ENCODE assay signal across 8 cellular contexts in genomic region chrX:69615779-69616519, GRCh38. TPM values are rescaled to one million over a fixed set of nuclear protein-coding genes. Genes with fewer than 3 reads are reported as not detected.
A peak's percentile ranks its signal among the peaks of the same experiment; 100 is the strongest.
DNase-seq lines count a peak whose midpoint lies in the region; ATAC-seq and TF ChIP-seq lines count a peak whose summit lies in the region.

EDA (plus strand) TSS chrX:69616113.

- no peak within 1 kb of the TSS for H3K23ac ChIP-seq in trophoblast cell (ENCODE audit: low read length)

- H3K9me3 ChIP-seq in left ventricle myocardium inferior (replicated peaks) (no peaks in the 10 kb centered on the region), trophoblast cell (ENCODE audit: insufficient read depth, low read depth, low read length) (no peaks in the 10 kb centered on the region), tibial artery (no peaks in the 10 kb centered on the region)

- no CpG with 5 or more reads among the region's 62 CpGs for WGBS in trophoblast cell (ENCODE audit: extremely low coverage, insufficient coverage, insufficient read length)

- H3K79me1 ChIP-seq in trophoblast cell (ENCODE audit: low read length), result peaks cover 2% of the 10 kb centered on the region

- no peaks in the 10 kb centered on the region for H3K79me2 ChIP-seq in trophoblast cell (ENCODE audit: control insufficient read depth, insufficient read depth, low read length, poor library complexity)

- ATAC-seq in GM19043 (IDR thresholded peaks at IDR 0.05; ENCODE audit: low read depth, unreplicated experiment), result peak; percentile 61

- H3K14ac ChIP-seq in trophoblast cell (ENCODE audit: low read length), result peak within 1 kb of the TSS; percentile 4

- H3K4ac ChIP-seq in trophoblast cell (ENCODE audit: low read depth, low read length), result no peak within 1 kb of the TSS

- H3K27ac Mint-ChIP-seq in IgD-negative memory B cell, result peak within 1 kb of the TSS in 1 of 3 donors; percentile 60

- H3K4me1 ChIP-seq in left ventricle myocardium inferior (peaks cover 12% of the 10 kb centered on the region), trophoblast cell (ENCODE audit: control insufficient read depth in 1 of 2, insufficient read depth in 2 of 2, low read length in 2 of 2) (peaks cover 0 to 5% of the 10 kb centered on the region in 2 experiments), tibial artery (peaks cover 0 to 9% (median 0%) of the 10 kb centered on the region in 4 donors)

- H2BK120ac ChIP-seq in trophoblast cell (ENCODE audit: insufficient read depth, low read length, poor library complexity), result no peak within 1 kb of the TSS

- H3K4me3 ChIP-seq in AG04449 (ENCODE audit: low read depth, low read length) (peak within 1 kb of the TSS; percentile 38), left ventricle myocardium inferior (peak within 1 kb of the TSS; percentile 76), trophoblast cell (ENCODE audit: low read depth, low read length) (peak within 1 kb of the TSS; percentile 80), tibial artery (peak within 1 kb of the TSS; percentile 74 to 75)

- peak within 1 kb of the TSS; percentile 63 for H2AFZ ChIP-seq in trophoblast cell (ENCODE audit: insufficient read depth, low read length, poor library complexity)

- H3K4me1 Mint-ChIP-seq in IgD-negative memory B cell, result peaks cover 0 to 5% (median 0%) of the 10 kb centered on the region in 3 donors

- H4K12ac ChIP-seq in trophoblast cell (ENCODE audit: low read depth, low read length), result no peak within 1 kb of the TSS

- no peak within 1 kb of the TSS for H2BK12ac ChIP-seq in trophoblast cell (ENCODE audit: low read length)

- no peaks in the 10 kb centered on the region for H3K27me3 ChIP-seq in left ventricle myocardium inferior (ENCODE audit: low read depth)
- no peaks in the 10 kb centered on the region for H3K27me3 ChIP-seq in trophoblast cell (ENCODE audit: insufficient read depth, low read length)
- H3K27me3 ChIP-seq in tibial artery, result no peaks in the 10 kb centered on the region

- intact Hi-C loops in left ventricle myocardium inferior (cut with micrococcal nuclease), result no loop called here
- intact Hi-C loops in tibial artery (cut with DNase I; ENCODE audit: low total_unique reads), result no loop called here

- H2AK5ac ChIP-seq in trophoblast cell (ENCODE audit: low read length), result no peak within 1 kb of the TSS

- DNase-seq in AG04449 (ENCODE audit: low read depth, low spot score), result no peak
- peak in 4 of 5 donors; percentile 42 to 66 (median 55) for DNase-seq in T-helper 1 cell
- peak in 57 of 58 donors; percentile 0 to 85 (median 71) for DNase-seq in anterior cingulate cortex (lab: John Stamatoyannopoulos, UW)
- DNase-seq in left ventricle myocardium inferior, result peak; percentile 87
- peak; percentile 71 to 76 for DNase-seq in trophoblast cell
- DNase-seq in tibial artery, result peak; percentile 77 to 91

- peak within 1 kb of the TSS in 3 of 4 donors; percentile 80 to 83 (median 82) for H3K4me3 Mint-ChIP-seq in IgD-negative memory B cell

- H3K36me3 ChIP-seq in left ventricle myocardium inferior (no peaks in the 10 kb centered on the region), trophoblast cell (ENCODE audit: control insufficient read depth in 1 of 2, insufficient read depth in 2 of 2, low read length in 2 of 2) (no peaks in the 10 kb centered on the region), tibial artery (no peaks in the 10 kb centered on the region)

- H3K9me3 Mint-ChIP-seq in IgD-negative memory B cell, result no peaks in the 10 kb centered on the region

- TF ChIP-seq CTCF in AG04449 (IDR thresholded peaks at IDR 0.05; ENCODE audit: insufficient read depth, low read length, missing control alignments) (no peak), left ventricle myocardium inferior (IDR thresholded peaks at IDR 0.05; ENCODE audit: borderline replicate concordance) (no peak), tibial artery (IDR thresholded peaks at IDR 0.05) (no peak)

- H3K36me3 Mint-ChIP-seq in IgD-negative memory B cell, result no peaks in the 10 kb centered on the region

- no peak within 1 kb of the TSS for H3K18ac ChIP-seq in trophoblast cell (ENCODE audit: low read length)

- POLR2A ChIA-PET in AG04449 (lab: Yijun Ruan, JAX), result no interaction called here

- peak within 1 kb of the TSS; percentile 38 for H4K8ac ChIP-seq in trophoblast cell (ENCODE audit: low read depth, low read length)

- H4K91ac ChIP-seq in trophoblast cell (ENCODE audit: low read depth, low read length), result no peak within 1 kb of the TSS

- H2BK5ac ChIP-seq in trophoblast cell (ENCODE audit: low read depth, low read length, poor library complexity), result no peak within 1 kb of the TSS

- peaks cover 24% of the 10 kb centered on the region for H3K27me3 Mint-ChIP-seq in IgD-negative memory B cell

- H3K4me2 ChIP-seq in trophoblast cell (ENCODE audit: low read length), result peak within 1 kb of the TSS; percentile 88

- CTCF ChIA-PET in AG04449 (lab: Yijun Ruan, JAX), result no interaction called here

- H3K27ac ChIP-seq in left ventricle myocardium inferior (replicated peaks) (peak within 1 kb of the TSS; percentile 81), trophoblast cell (ENCODE audit: low read depth, low read length) (no peak within 1 kb of the TSS), tibial artery (peak within 1 kb of the TSS in 1 of 2 donors; percentile 66)

- no peak within 1 kb of the TSS for H3K9ac ChIP-seq in trophoblast cell (ENCODE audit: low read length)

RNA-seq across cellular contexts. Expression of gene EDA, which starts in this region (rescaled TPM):
- not detected for polyA plus RNA-seq in IgD-negative memory B cell
- 7.3 TPM for total RNA-seq in left ventricle myocardium inferior
- 0.50 and 0.53 TPM in 2 replicates for polyA plus RNA-seq in trophoblast cell (2013)
